Comparison of ENCODE assay signal across 15 cellular contexts in the genomic region with DNA sequence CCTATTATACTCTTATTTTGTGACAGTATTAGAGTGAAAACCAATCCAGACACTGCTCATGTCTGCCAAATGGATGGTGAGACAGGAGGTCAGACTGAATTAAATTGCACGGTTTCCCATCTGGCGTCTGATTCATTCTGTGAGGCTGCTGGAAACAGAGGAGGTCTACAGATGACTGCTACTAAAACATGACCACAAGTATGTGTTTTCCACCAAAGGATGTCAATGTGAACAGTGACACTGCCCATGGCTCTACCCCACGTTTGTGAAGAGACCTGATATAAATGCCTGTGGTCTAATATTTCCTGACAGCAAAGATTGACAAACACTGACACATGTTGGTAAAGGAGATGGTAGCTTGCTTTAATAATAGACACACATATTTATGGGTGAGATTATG.
DNase-seq lines count a peak whose midpoint lies in the region; ATAC-seq and TF ChIP-seq lines count a peak whose summit lies in the region.
"Had no signal": no experiment of that assay in that cellular context is flagged by ENCODE, and none has a peak within 500 bp of the region (broad histone marks: within the 10 kb centered on the region; RNA-seq: fewer than 3 reads in every experiment).

No MANE protein-coding gene starts in this region.

- no peak overlapping the region for H3K4me2 ChIP-seq in hepatocyte

- no peaks in the 10 kb centered on the region for H3K4me1 ChIP-seq in hepatocyte (ENCODE audit: insufficient read depth)
- H3K4me1 ChIP-seq: parathyroid adenoma had no signal

- ATAC-seq in GM18502 (IDR thresholded peaks at IDR 0.05; ENCODE audit: poor library complexity, unreplicated experiment), result no peak
- ATAC-seq: GM12878 had no signal

- H3K27me3 Mint-ChIP-seq in activated CD4-positive, alpha-beta memory T cell treated with anti-CD3 and anti-CD28 coated beads, Interleukin-2, amount 10 ng/mL, durations not matched to agents 7 days and 5 days, result no peaks in the 10 kb centered on the region

- no peaks in the 10 kb centered on the region for H3K9me2 ChIP-seq in hepatocyte (replicated peaks; ENCODE audit: insufficient read depth)

- H3K4me3 Mint-ChIP-seq in activated CD4-positive, alpha-beta memory T cell treated with anti-CD3 and anti-CD28 coated beads, Interleukin-2, amount 10 ng/mL, durations not matched to agents 7 days and 5 days, result no peak overlapping the region

- H3K79me2 ChIP-seq in hepatocyte, result no peaks in the 10 kb centered on the region
- H3K79me2 ChIP-seq: parathyroid adenoma had no signal

- no peaks in the 10 kb centered on the region for H3K36me3 ChIP-seq in brain microvascular endothelial cell (replicated peaks)
- H3K36me3 ChIP-seq in hepatocyte (replicated peaks; ENCODE audit: insufficient read depth, low read depth), result no peaks in the 10 kb centered on the region

- POLR2A ChIA-PET in activated CD4-positive, alpha-beta memory T cell treated with anti-CD3 and anti-CD28 coated beads, Interleukin-2, amount 10 ng/mL, durations not matched to agents 7 days and 5 days (lab: Charles Lee), result no interaction called here

- no peaks in the 10 kb centered on the region for H3K36me3 Mint-ChIP-seq in activated CD4-positive, alpha-beta memory T cell treated with anti-CD3 and anti-CD28 coated beads, Interleukin-2, amount 10 ng/mL, durations not matched to agents 7 days and 5 days (ENCODE audit: low read depth)

- WGBS in hepatocyte (ENCODE audit: low lambda C conversion rate, missing lambda C conversion rate), result 56% methylated on average over 3 of the region's 3 CpGs

- no peaks in the 10 kb centered on the region for H3K9me3 Mint-ChIP-seq in activated CD4-positive, alpha-beta memory T cell treated with anti-CD3 and anti-CD28 coated beads, Interleukin-2, amount 10 ng/mL, durations not matched to agents 7 days and 5 days

- H2AFZ ChIP-seq in hepatocyte, result no peak overlapping the region
- H2AFZ ChIP-seq: parathyroid adenoma had no signal

- DNase-seq in AG10803 (ENCODE audit: low read depth), result peak; percentile 89
- DNase-seq in NCI-H1694 (lab: John Stamatoyannopoulos, UW), result peak; percentile 88
- peak; percentile 98 for DNase-seq in brain microvascular endothelial cell
- DNase-seq in kidney tubule cell (ENCODE audit: low spot score), result peak; percentile 77
- DNase-seq in activated CD4-positive, alpha-beta memory T cell treated with anti-CD3 and anti-CD28 coated beads, Interleukin-2, amount 10 ng/mL, durations not matched to agents 7 days and 5 days, result no peak
- DNase-seq in ureter (ENCODE audit: low spot score), result no peak
- no peak for DNase-seq in hepatocyte (ENCODE audit: low spot score)
- DNase-seq: activated gamma-delta T cell treated with Interleukin-2 at 50 U/mL for 16 hours, erythroblast, KG1, NCI-H1436, trophoblast cell had no signal

- H3K27ac Mint-ChIP-seq in activated CD4-positive, alpha-beta memory T cell treated with anti-CD3 and anti-CD28 coated beads, Interleukin-2, amount 10 ng/mL, durations not matched to agents 7 days and 5 days, result no peak overlapping the region

- H3K27me3 ChIP-seq in brain microvascular endothelial cell (replicated peaks) (no peaks in the 10 kb centered on the region), hepatocyte (no peaks in the 10 kb centered on the region)

- H3K4me3 ChIP-seq in AG10803 (ENCODE audit: low read length) (no peak overlapping the region), brain microvascular endothelial cell (ENCODE audit: low read depth, low read length) (no peak overlapping the region), hepatocyte (no peak overlapping the region)
- H3K4me3 ChIP-seq: GM12878 had no signal

- in situ Hi-C loops in brain microvascular endothelial cell (cut with HindIII; ENCODE audit: low pct_ligation_motif_present, low sequenced_read_pairs), result no loop called here

- H3K9me3 ChIP-seq in hepatocyte (ENCODE audit: low read depth), result no peaks in the 10 kb centered on the region

- CTCF ChIA-PET in activated CD4-positive, alpha-beta memory T cell treated with anti-CD3 and anti-CD28 coated beads, Interleukin-2, amount 10 ng/mL, durations not matched to agents 7 days and 5 days (lab: Charles Lee), result no interaction called here

- no peak for TF ChIP-seq CTCF in AG10803 (conservative IDR thresholded peaks at IDR 0.05; ENCODE audit: low read length)
- no peak for TF ChIP-seq CTCF in brain microvascular endothelial cell (IDR thresholded peaks at IDR 0.05; ENCODE audit: low read depth, low read length, missing control alignments)
- TF ChIP-seq CTCF in hepatocyte (IDR thresholded peaks at IDR 0.05; ENCODE audit: poor library complexity), result no peak

- no peaks in the 10 kb centered on the region for H4K20me1 ChIP-seq in hepatocyte (ENCODE audit: insufficient read depth, poor library complexity, severe bottlenecking)

- H3K27ac ChIP-seq in brain microvascular endothelial cell (peak overlapping the region; percentile 89), hepatocyte (no peak overlapping the region)
- H3K27ac ChIP-seq: parathyroid adenoma had no signal

- H3K4me1 Mint-ChIP-seq in activated CD4-positive, alpha-beta memory T cell treated with anti-CD3 and anti-CD28 coated beads, Interleukin-2, amount 10 ng/mL, durations not matched to agents 7 days and 5 days, result no peaks in the 10 kb centered on the region

Comparison
In these comparisons a context has a peak if more than half of its experiments do, and no peak if none do; other contexts are left out.
1. DNase-seq: peak in AG10803 (single experiment), NCI-H1694 (single experiment), brain microvascular endothelial cell (single experiment) and kidney tubule cell (single experiment); none in activated CD4-positive, alpha-beta memory T cell treated with anti-CD3 and anti-CD28 coated beads, Interleukin-2, amount 10 ng/mL, durations not matched to agents 7 days and 5 days (single experiment), ureter (single experiment) and hepatocyte (single experiment).